ENCODE assay signal across 27 cellular contexts in genomic region chr12:52207106-52207505, GRCh38. TPM values are rescaled to one million over a fixed set of nuclear protein-coding genes. Genes with fewer than 3 reads are reported as not detected.
DNase-seq lines count a peak whose midpoint lies in the region; ATAC-seq, FAIRE-seq and TF ChIP-seq lines count a peak whose summit lies in the region.
"Had no signal": no experiment of that assay in that cellular context is flagged by ENCODE, and none has a peak within 500 bp of the region (broad histone marks: within the 10 kb centered on the region; RNA-seq: fewer than 3 reads in every experiment).

No MANE protein-coding gene starts in this region.

- CTCF ChIA-PET in A549 (lab: Yijun Ruan, JAX), result interaction anchor here (0.9 to 14.1 kb wide), 4 partner anchors 9 to 47 kb away, joined by 3 to 175 read pairs (median 4); partner anchors contain the start of gene KRT7

- POLR2A ChIA-PET in A549 (lab: Yijun Ruan, JAX), result interaction anchor here (0.9 kb wide), 1 partner anchor 16 kb away, joined by 4 read pairs; no protein-coding TSS in a partner anchor

- no peak for TF ChIP-seq CTCF in A549 (IDR thresholded peaks at IDR 0.05)
- TF ChIP-seq CTCF in GM23338 (conservative IDR thresholded peaks at IDR 0.05; ENCODE audit: low read depth in 2 of 2), result 0 out of 4 replicates have a peak, but pooled peaks of 1 of the 2 experiments have one; percentile 10
- TF ChIP-seq CTCF in body of pancreas (IDR thresholded peaks at IDR 0.05), result no peak
- TF ChIP-seq CTCF in pancreas (IDR thresholded peaks at IDR 0.05), result no peak

- intact Hi-C loops in body of pancreas (cut with DNase I) (no loop called here), pancreas (cut with DNase I) (no loop called here), sciatic nerve (cut with DNase I) (no loop called here)

- no peak for DNase-seq in A549 (ENCODE audit: low read depth in 1 of 2, low spot score in 1 of 2)
- no peak for DNase-seq in GM23338 (ENCODE audit: low spot score)
- DNase-seq in body of pancreas, result peak in 1 of 4 donors; percentile 11
- DNase-seq in pancreas, result peak in 3 of 6 donors; percentile 44 to 50 (median 49)
- DNase-seq in stimulated activated naive CD4-positive, alpha-beta T cell treated with Interleukin-2 at 50 U/mL for 16 hours (lab: John Stamatoyannopoulos, UW), result no peak
- DNase-seq in activated CD4-positive, CD25-positive, alpha-beta regulatory T cell treated with anti-CD3 and anti-CD28 coated beads, Interleukin-2, amount 50 U/mL, for 72 hours, result no peak
- DNase-seq in sciatic nerve (ENCODE audit: low spot score), result no peak
- DNase-seq in stimulated activated CD4-positive, alpha-beta T cell treated with anti-CD3 and anti-CD28 coated beads, Interleukin-4, amount 100 ng/mL, for 1 hour, result no peak
- DNase-seq: activated CD4-positive, CD25-positive, alpha-beta regulatory T cell; activated CD8-positive, alpha-beta T cell treated with anti-CD3 and anti-CD28 coated beads, Interleukin-2, amount 10 ng/mL, durations not matched to agents 7 days and 5 days; activated naive CD4-positive, alpha-beta T cell treated with anti-CD3 and anti-CD28 coated beads, Interleukin-2, amount 50 U/mL, for 16 hours; activated T-cell treated with anti-CD3 and anti-CD28 coated beads, Interleukin-2, amount 50 U/mL, for 4 hours; CD8-positive, alpha-beta T cell; effector memory CD8-positive, alpha-beta T cell; GOT3; NCI-H1417; NCI-H2171 treated with DMSO at 0.1 percent for 48 hours; NCI-H526 treated with DMSO at 0.1 percent for 48 hours had no signal

- TF ChIP-seq EP300 in A549 (IDR thresholded peaks at IDR 0.05), result no peak

- H3K27ac Mint-ChIP-seq in GM23338, result peak overlapping the region; percentile 36; the same call in 1 of the 2 replicates
- H3K27ac Mint-ChIP-seq: activated CD8-positive, alpha-beta T cell treated with anti-CD3 and anti-CD28 coated beads, Interleukin-2, amount 10 ng/mL, durations not matched to agents 7 days and 5 days; CD8-positive, alpha-beta T cell; effector memory CD8-positive, alpha-beta T cell; stimulated activated memory B cell treated with anti-CD40 and anti-IgM and Interleukin-4, amounts not matched to agents 10 μg/mL and 1 μg/mL and 100 μg/mL, for 72 hours; T-helper 2 cell treated with Interferon-gamma antibody and Interleukin-4, amounts not matched to agents 5 μg/mL and 100 μg/mL, for 36 hours had no signal

- no peaks in the 10 kb centered on the region for H3K27me3 ChIP-seq in GM23338 (ENCODE audit: insufficient read depth)
- no peaks in the 10 kb centered on the region for H3K27me3 ChIP-seq in body of pancreas
- no peaks in the 10 kb centered on the region for H3K27me3 ChIP-seq in pancreas
- H3K27me3 ChIP-seq: ascending aorta, SJSA1 had no signal

- TF ChIP-seq RAD21 in A549 (conservative IDR thresholded peaks at IDR 0.05 in 1 of 2, IDR thresholded peaks at IDR 0.05 in 1 of 2), result no peak

- no peaks in the 10 kb centered on the region for H4K20me1 ChIP-seq in GM23338 (replicated peaks; ENCODE audit: insufficient read depth)

- H3F3A ChIP-seq in GM23338 (replicated peaks; ENCODE audit: low read depth), result no peaks in the 10 kb centered on the region

- H3K9me3 ChIP-seq in A549 (no peaks in the 10 kb centered on the region), body of pancreas (no peaks in the 10 kb centered on the region), pancreas (no peaks in the 10 kb centered on the region)
- H3K9me3 ChIP-seq: ascending aorta, left ventricle myocardium inferior, SJSA1 had no signal

- no peak overlapping the region for H2AFZ ChIP-seq in GM23338

- H3K9me3 Mint-ChIP-seq in GM23338, result no peaks in the 10 kb centered on the region; the same call in 2 of the 3 replicates
- H3K9me3 Mint-ChIP-seq: activated T-cell treated with anti-CD3 and anti-CD28 coated beads, Interleukin-2, amount 50 U/mL, for 4 hours; CD8-positive, alpha-beta T cell; effector memory CD8-positive, alpha-beta T cell; stimulated activated memory B cell treated with anti-CD40 and anti-IgM and Interleukin-4, amounts not matched to agents 10 μg/mL and 1 μg/mL and 100 μg/mL, for 72 hours; T-helper 2 cell treated with Interferon-gamma antibody and Interleukin-4, amounts not matched to agents 5 μg/mL and 100 μg/mL, for 36 hours had no signal

- no peak overlapping the region for H3K4me3 ChIP-seq in A549
- H3K4me3 ChIP-seq in GM23338, result no peak overlapping the region
- H3K4me3 ChIP-seq in body of pancreas, result no peak overlapping the region
- H3K4me3 ChIP-seq in pancreas, result no peak overlapping the region
- H3K4me3 ChIP-seq: ascending aorta, GM12878, left ventricle myocardium inferior, SJSA1 had no signal

- peaks cover 15% of the 10 kb centered on the region for H3K4me1 Mint-ChIP-seq in GM23338

- ATAC-seq in A549, result no peak
- no peak for ATAC-seq in GM23338
- ATAC-seq in body of pancreas, result no peak
- ATAC-seq in pancreas, result no peak
- ATAC-seq in sciatic nerve, result no peak
- ATAC-seq: activated CD8-positive, alpha-beta T cell treated with anti-CD3 and anti-CD28 coated beads, Interleukin-2, amount 10 ng/mL, durations not matched to agents 7 days and 5 days; activated T-cell treated with anti-CD3 and anti-CD28 coated beads, Interleukin-2, amount 50 U/mL, for 4 hours; CD8-positive, alpha-beta T cell; effector memory CD8-positive, alpha-beta T cell; GM12878; stimulated activated memory B cell treated with anti-CD40 and anti-IgM and Interleukin-4, amounts not matched to agents 10 μg/mL and 1 μg/mL and 100 μg/mL, for 72 hours had no signal

- H3K4me3 Mint-ChIP-seq in GM23338, result no peak overlapping the region
- H3K4me3 Mint-ChIP-seq: activated CD8-positive, alpha-beta T cell treated with anti-CD3 and anti-CD28 coated beads, Interleukin-2, amount 10 ng/mL, durations not matched to agents 7 days and 5 days; activated T-cell treated with anti-CD3 and anti-CD28 coated beads, Interleukin-2, amount 50 U/mL, for 4 hours; CD8-positive, alpha-beta T cell; effector memory CD8-positive, alpha-beta T cell; stimulated activated memory B cell treated with anti-CD40 and anti-IgM and Interleukin-4, amounts not matched to agents 10 μg/mL and 1 μg/mL and 100 μg/mL, for 72 hours; T-helper 2 cell treated with Interferon-gamma antibody and Interleukin-4, amounts not matched to agents 5 μg/mL and 100 μg/mL, for 36 hours had no signal

- TF ChIP-seq POLR2A in A549 (IDR thresholded peaks at IDR 0.05; ENCODE audit: low read length) (no peak), body of pancreas (IDR thresholded peaks at IDR 0.05) (no peak)

- peaks cover 4% of the 10 kb centered on the region for H3K27me3 Mint-ChIP-seq in GM23338 (ENCODE audit: insufficient read depth, low read depth, poor library complexity)

- peak overlapping the region; percentile 87 to 96 for H3K27ac ChIP-seq in A549
- no peak overlapping the region for H3K27ac ChIP-seq in GM23338 (ENCODE audit: low read depth)
- peak overlapping the region; percentile 83 to 98 (median 92) for H3K27ac ChIP-seq in body of pancreas
- peak overlapping the region; percentile 88 to 93 (median 91) for H3K27ac ChIP-seq in pancreas
- H3K27ac ChIP-seq: ascending aorta, HL-60, left ventricle myocardium inferior had no signal

- H3K4me1 ChIP-seq in A549, result peaks cover 87% of the 10 kb centered on the region
- H3K4me1 ChIP-seq in GM23338 (ENCODE audit: insufficient read depth), result peaks cover 3% of the 10 kb centered on the region
- H3K4me1 ChIP-seq in body of pancreas, result peaks cover 51% of the 10 kb centered on the region
- peaks cover 14 to 20% (median 14%) of the 10 kb centered on the region in 3 donors for H3K4me1 ChIP-seq in pancreas

- H3K79me2 ChIP-seq in GM23338 (replicated peaks; ENCODE audit: insufficient read depth), result no peaks in the 10 kb centered on the region

- 93% methylated on average over 2 of the region's 2 CpGs for WGBS in A549 (ENCODE audit: missing lambda C conversion rate)
- WGBS in body of pancreas, 2 donors, result 83 to 97% methylated on average over 2 of the region's 2 CpGs
- WGBS in pancreas, 2 donors, result 86 to 94% methylated on average over 2 of the region's 2 CpGs

- no peaks in the 10 kb centered on the region for H3K36me3 Mint-ChIP-seq in GM23338 (ENCODE audit: low read depth)
- H3K36me3 Mint-ChIP-seq: CD8-positive, alpha-beta T cell; stimulated activated memory B cell treated with anti-CD40 and anti-IgM and Interleukin-4, amounts not matched to agents 10 μg/mL and 1 μg/mL and 100 μg/mL, for 72 hours had no signal

- H3K36me3 ChIP-seq in GM23338 (ENCODE audit: insufficient read depth) (no peaks in the 10 kb centered on the region), body of pancreas (replicated peaks in 1 of 2; ENCODE audit: insufficient read depth in 1 of 2, low read depth in 2 of 2) (no peaks in the 10 kb centered on the region), pancreas (no peaks in the 10 kb centered on the region)
- H3K36me3 ChIP-seq: ascending aorta, left ventricle myocardium inferior, SJSA1 had no signal

- H3K9me2 ChIP-seq in GM23338 (ENCODE audit: insufficient read depth), result no peaks in the 10 kb centered on the region

- peak overlapping the region; percentile 44; the same call in 2 of the 3 replicates for H3K4me2 ChIP-seq in A549
- H3K4me2 ChIP-seq in GM23338, result no peak overlapping the region

- FAIRE-seq in A549 (lab: Jason Lieb, UNC) (no peak), pancreas (lab: Jason Lieb, UNC) (no peak)
- FAIRE-seq: GM12878 had no signal

TF ChIP-seq in A549, 52 proteins besides CTCF, POLR2A, EP300 and RAD21 (continues in another document):
- no peak for TF ChIP-seq HDAC2 (IDR thresholded peaks at IDR 0.05)

RNA-seq across cellular contexts. Expression of gene KRT80, which starts 15.3 kb away (rescaled TPM):
- polyA plus RNA-seq in A549 (2011; rRNA removed), result 59.8 and 63.1 TPM in 2 replicates
- polyA plus RNA-seq in A549 (2012; cell fraction: cytosol; rRNA removed), result 62.9 and 86.5 TPM in 2 replicates
- 87.4 and 102 TPM in 2 replicates for polyA plus RNA-seq in A549 (2012; cell fraction: nucleus; rRNA removed)
- 38.3 to 56.4 TPM (median 46.0 TPM) in 3 replicates for polyA plus RNA-seq in A549 (2017; fragmentation: RNase III; extraction: RNeasy Plus Mini Kit Qiagen cat#74134 plus additional on column Dnase treatment)
- 76.5 and 77.5 TPM in 2 replicates for polyA minus RNA-seq in A549 (2011; rRNA and poly(A)+ RNA removed)
- not detected in 2 replicates for total RNA-seq in GM23338 (2014; rRNA removed; shearing (Covaris generic))
- polyA plus RNA-seq in GM23338 (2016; fragmentation: Nextera tagmentation; extraction: Ambion mirVana), result not detected in 2 replicates
- total RNA-seq in body of pancreas, result 10 to 100 TPM; 10.2 to 11.9 TPM
- 10 to 100 TPM in 3 of 6 donors, 1 to 10 TPM in 3; 4.8 to 18.3 (median 9.0) TPM for total RNA-seq in pancreas
- polyA plus RNA-seq in pancreas, result 1 to 10 TPM; 8.1 to 9.1 TPM
- total RNA-seq in sciatic nerve, result 0.13 TPM
- total RNA-seq: activated CD8-positive, alpha-beta T cell treated with anti-CD3 and anti-CD28 coated beads, Interleukin-2, amount 10 ng/mL, durations not matched to agents 7 days and 5 days; ascending aorta; CD8-positive, alpha-beta T cell; cerebellum; GM12878; left ventricle myocardium inferior; OCI-LY7 had no signal

RNA-seq across cellular contexts. Expression of gene KRT7, which starts 25.9 kb away (rescaled TPM):
- 2,033 and 2,623 TPM in 2 replicates for polyA plus RNA-seq in A549 (2011; rRNA removed)
- polyA plus RNA-seq in A549 (2012; cell fraction: cytosol; rRNA removed), result 5,680 and 6,103 TPM in 2 replicates
- polyA plus RNA-seq in A549 (2012; cell fraction: nucleus; rRNA removed), result 6,979 and 9,418 TPM in 2 replicates
- polyA plus RNA-seq in A549 (2017; fragmentation: RNase III; extraction: RNeasy Plus Mini Kit Qiagen cat#74134 plus additional on column Dnase treatment), result 3,055 to 3,652 TPM (median 3,189 TPM) in 3 replicates
- polyA minus RNA-seq in A549 (2011; rRNA and poly(A)+ RNA removed), result 2,472 and 2,922 TPM in 2 replicates
- 9.4 and 11.7 TPM in 2 replicates for total RNA-seq in GM23338 (2014; rRNA removed; shearing (Covaris generic))
- polyA plus RNA-seq in GM23338 (2016; fragmentation: Nextera tagmentation; extraction: Ambion mirVana), result 6.5 and 16.4 TPM in 2 replicates
- total RNA-seq in body of pancreas, result 100 to 1,000 TPM in 1 of 2 donors, 10 to 100 TPM in 1; 69.2 to 196 TPM
- total RNA-seq in pancreas, result 100 to 1,000 TPM in 3 of 6 donors, 10 to 100 TPM in 3; 57.5 to 336 (median 90.6) TPM
- polyA plus RNA-seq in pancreas, result 100 to 1,000 TPM; 111 to 238 TPM
- total RNA-seq in sciatic nerve, result 4.0 TPM
- total RNA-seq: CD8-positive, alpha-beta T cell; cerebellum; left ventricle myocardium inferior; OCI-LY7 had no signal
